ENCODE assay signal across 1 cellular context in genomic region chr2:2846379-2847130, GRCh38.
TF ChIP-seq lines count a peak whose summit lies in the region.

No MANE protein-coding gene starts in this region.

TF ChIP-seq in SK-N-SH, 30 proteins besides CTCF, POLR2A, EP300 and RAD21 (continued from another document):
- no peak for TF ChIP-seq TCF12 (IDR thresholded peaks at IDR 0.05)
TF ChIP-seq in SK-N-SH: peak in this region for 8.
